ENCODE assay signal across 11 cellular contexts in the genomic region with DNA sequence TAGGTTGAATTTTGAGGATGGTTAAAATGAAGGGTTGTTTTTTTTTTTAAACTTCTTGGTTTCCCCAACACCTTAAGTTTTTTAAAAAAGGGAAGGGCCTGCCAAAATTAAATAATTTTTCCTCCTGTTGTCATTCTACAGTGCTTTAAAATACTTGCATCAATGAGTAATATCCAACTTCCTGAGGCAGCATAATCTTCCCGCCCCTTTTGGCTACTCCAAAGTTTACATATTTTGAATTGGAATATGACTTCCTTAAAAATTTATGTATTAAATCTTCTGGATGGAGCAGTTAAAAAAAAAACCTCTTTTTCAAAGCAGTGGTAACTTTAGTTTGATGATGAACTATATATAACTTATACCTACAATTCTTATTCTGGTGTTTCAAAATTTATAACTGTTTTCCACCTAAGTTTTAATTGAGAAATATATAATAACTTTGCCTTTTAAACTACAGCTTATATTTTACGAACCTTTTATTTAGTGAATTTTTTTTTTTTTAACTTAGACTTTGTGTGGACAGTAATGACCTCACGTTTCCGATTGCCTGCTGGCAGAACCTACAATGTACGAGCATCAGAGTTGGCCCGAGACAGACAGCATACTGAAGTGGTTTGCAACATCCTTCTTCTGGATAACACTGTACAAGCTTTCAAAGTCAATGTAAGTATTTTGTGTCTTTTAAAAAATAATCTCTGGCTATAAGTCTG. TPM values are rescaled to one million over a fixed set of nuclear protein-coding genes. Genes with fewer than 3 reads are reported as not detected.
A peak's percentile ranks its signal among the peaks of the same experiment; 100 is the strongest.
DNase-seq lines count a peak whose midpoint lies in the region; ATAC-seq, FAIRE-seq and TF ChIP-seq lines count a peak whose summit lies in the region.
"Had no signal": no experiment of that assay in that cellular context is flagged by ENCODE, and none has a peak within 500 bp of the region (broad histone marks: within the 10 kb centered on the region; RNA-seq: fewer than 3 reads in every experiment).

No MANE protein-coding gene starts in this region.

- POLR2A ChIA-PET in CD8-positive, alpha-beta memory T cell (lab: Charles Lee) = no interaction called here

- intact Hi-C loops in left ventricle myocardium superior (cut with micrococcal nuclease) (no loop called here), prostate gland (cut with DNase I) (loop anchor here (5.0 kb wide), 1 partner anchor 47 kb away; no protein-coding TSS in a partner anchor)

- TF ChIP-seq CTCF in astrocyte (IDR thresholded peaks at IDR 0.05; ENCODE audit: insufficient read depth, low read depth, low read length) (no peak), prostate gland (IDR thresholded peaks at IDR 0.05) (no peak)

- H3K4me3 ChIP-seq in ACC112 (ENCODE audit: low read depth, low read length) = peak overlapping the region; percentile 56
- no peak overlapping the region for H3K4me3 ChIP-seq in astrocyte (ENCODE audit: insufficient read depth, low read depth, low read length)
- no peak overlapping the region for H3K4me3 ChIP-seq in CD8-positive, alpha-beta memory T cell (ENCODE audit: low read length)
- H3K4me3 ChIP-seq in prostate gland = no peak overlapping the region

- peaks cover 2% of the 10 kb centered on the region for H3K79me2 ChIP-seq in ACC112 (ENCODE audit: control insufficient read depth, insufficient read depth, low read length, unreplicated experiment)
- peaks cover 3% of the 10 kb centered on the region for H3K79me2 ChIP-seq in astrocyte (ENCODE audit: insufficient read depth, low read length)

- no peak for FAIRE-seq in astrocyte (lab: Jason Lieb, UNC)

- H3K9me3 ChIP-seq in astrocyte (ENCODE audit: insufficient read depth, low read depth, low read length) (no peaks in the 10 kb centered on the region), prostate gland (no peaks in the 10 kb centered on the region)
- no peaks in the 10 kb centered on the region for H3K9me3 ChIP-seq in CD8-positive, alpha-beta memory T cell (ENCODE audit: low read length)
- H3K9me3 ChIP-seq: adrenal gland had no signal

- no peak overlapping the region for H3K27ac Mint-ChIP-seq in astrocyte (ENCODE audit: unreplicated experiment)
- H3K27ac Mint-ChIP-seq in CD8-positive, alpha-beta memory T cell = peak overlapping the region in 3 of 8 donors; percentile 3 to 71 (median 13)

- DNase-seq in HS-27A (ENCODE audit: low read depth) (peak; percentile 38), astrocyte (ENCODE audit: low read depth) (peak; percentile 76), left ventricle myocardium superior (no peak), NOMO-1 treated with DMSO at 0.1 percent for 48 hours (lab: John Stamatoyannopoulos, UW; ENCODE audit: unreplicated experiment) (no peak), NK-92 (lab: John Stamatoyannopoulos, UW; ENCODE audit: unreplicated experiment) (no peak), prostate gland (ENCODE audit: low spot score) (no peak)
- no peak for DNase-seq in CD8-positive, alpha-beta memory T cell
- DNase-seq: activated CD4-positive, alpha-beta T cell treated with anti-CD3 and anti-CD28 coated beads, Interleukin-2, amount 50 U/mL, for 48 hours; RPMI8226 had no signal

- no peak overlapping the region for H3K9ac ChIP-seq in astrocyte (ENCODE audit: low read length)

- H3K27ac ChIP-seq in ACC112 (ENCODE audit: low read depth, low read length) (peak overlapping the region; percentile 89), astrocyte (ENCODE audit: low read depth, low read length) (peak overlapping the region; percentile 34), prostate gland (peak overlapping the region in 1 of 2 donors; percentile 7)
- no peak overlapping the region for H3K27ac ChIP-seq in CD8-positive, alpha-beta memory T cell (ENCODE audit: low read depth, low read length)
- H3K27ac ChIP-seq: adrenal gland had no signal

- no peaks in the 10 kb centered on the region for H3K27me3 Mint-ChIP-seq in astrocyte (ENCODE audit: low read depth, unreplicated experiment)
- no peaks in the 10 kb centered on the region for H3K27me3 Mint-ChIP-seq in CD8-positive, alpha-beta memory T cell

- CTCF ChIA-PET in CD8-positive, alpha-beta memory T cell (lab: Charles Lee) = no interaction called here

- H2AFZ ChIP-seq in ACC112 (ENCODE audit: low read length, unreplicated experiment) (peak overlapping the region; percentile 53), astrocyte (ENCODE audit: low read depth, low read length) (no peak overlapping the region)

- H3K4me2 ChIP-seq in astrocyte (ENCODE audit: low read length) = peak overlapping the region; percentile 31

- H3K36me3 ChIP-seq in ACC112 (ENCODE audit: insufficient read depth, low read length) (0 out of 2 replicates have a peak, but pooled peaks cover 5% of the 10 kb centered on the region), astrocyte (ENCODE audit: insufficient read depth, low read length) (no peaks in the 10 kb centered on the region), prostate gland (no peaks in the 10 kb centered on the region)
- no peaks in the 10 kb centered on the region for H3K36me3 ChIP-seq in CD8-positive, alpha-beta memory T cell (ENCODE audit: insufficient read depth, low read length)
- H3K36me3 ChIP-seq: adrenal gland had no signal

- H3K36me3 Mint-ChIP-seq in astrocyte (ENCODE audit: low read depth, unreplicated experiment) = peaks cover 25% of the 10 kb centered on the region
- H3K36me3 Mint-ChIP-seq in CD8-positive, alpha-beta memory T cell = peaks cover 14 to 38% (median 18%) of the 10 kb centered on the region in 3 donors

- peaks cover 14% of the 10 kb centered on the region for H3K9me3 Mint-ChIP-seq in astrocyte (ENCODE audit: unreplicated experiment)
- H3K9me3 Mint-ChIP-seq in CD8-positive, alpha-beta memory T cell = peaks cover 0 to 6% (median 0%) of the 10 kb centered on the region in 5 donors

- no peaks in the 10 kb centered on the region for H4K20me1 ChIP-seq in astrocyte (ENCODE audit: insufficient read depth, low read length)

- peaks cover 12% of the 10 kb centered on the region for H3K4me1 Mint-ChIP-seq in astrocyte (ENCODE audit: low read depth, unreplicated experiment)
- H3K4me1 Mint-ChIP-seq in CD8-positive, alpha-beta memory T cell = peaks cover 44 to 71% (median 67%) of the 10 kb centered on the region in 3 donors

- no peak overlapping the region for H3K4me3 Mint-ChIP-seq in astrocyte (ENCODE audit: unreplicated experiment)
- H3K4me3 Mint-ChIP-seq in CD8-positive, alpha-beta memory T cell = no peak overlapping the region

- H3K4me1 ChIP-seq in ACC112 (ENCODE audit: control insufficient read depth, insufficient read depth, low read length, unreplicated experiment) = peaks cover 24% of the 10 kb centered on the region
- peaks cover 6% of the 10 kb centered on the region for H3K4me1 ChIP-seq in astrocyte (ENCODE audit: insufficient read depth, low read length)
- H3K4me1 ChIP-seq in CD8-positive, alpha-beta memory T cell (ENCODE audit: insufficient read depth, low read length) = no peaks in the 10 kb centered on the region
- no peaks in the 10 kb centered on the region for H3K4me1 ChIP-seq in prostate gland (replicated peaks)

- ATAC-seq in left ventricle myocardium superior = peak; percentile 91

- 32% methylated on average over 6 of the region's 6 CpGs for WGBS in prostate gland

- no peaks in the 10 kb centered on the region for H3K27me3 ChIP-seq in ACC112 (ENCODE audit: insufficient read depth, low read length)
- no peaks in the 10 kb centered on the region for H3K27me3 ChIP-seq in astrocyte (ENCODE audit: insufficient read depth, low read length)
- no peaks in the 10 kb centered on the region for H3K27me3 ChIP-seq in CD8-positive, alpha-beta memory T cell (ENCODE audit: insufficient read depth, low read length, poor library complexity, severe bottlenecking)
- H3K27me3 ChIP-seq in prostate gland (replicated peaks; ENCODE audit: insufficient read depth) = no peaks in the 10 kb centered on the region
- H3K27me3 ChIP-seq: adrenal gland had no signal

- no peak for TF ChIP-seq POLR2A in prostate gland (IDR thresholded peaks at IDR 0.05)

RNA-seq across cellular contexts. Expression of gene PTPN4, which starts 49.8 kb away (rescaled TPM):
- total RNA-seq in astrocyte (37.9 and 38.2 TPM in 2 replicates), left ventricle myocardium superior (41.1 TPM), prostate gland (10 to 100 TPM; 23.7 to 65.3 TPM)
- 10 to 100 TPM; 29.0 to 34.2 TPM for total RNA-seq in CD8-positive, alpha-beta memory T cell
- polyA plus RNA-seq in CD8-positive, alpha-beta memory T cell = 161 TPM

Comparison
In these comparisons a context has a peak if more than half of its experiments do, and no peak if none do; other contexts are left out.
1. DNase-seq: peak in HS-27A (single experiment) and astrocyte (single experiment); none in left ventricle myocardium superior (single experiment), NOMO-1 treated with DMSO at 0.1 percent for 48 hours (single experiment), NK-92 (single experiment), CD8-positive, alpha-beta memory T cell (0 of 5) and prostate gland (single experiment).